19 cellular contexts compared by ENCODE assay signal in genomic region chr6:84707161-84707560, GRCh38. TPM values are rescaled to one million over a fixed set of nuclear protein-coding genes. Genes with fewer than 3 reads are reported as not detected.
"Had no signal": no experiment of that assay in that cellular context is flagged by ENCODE, and none has a peak within 500 bp of the region (broad histone marks: within the 10 kb centered on the region; RNA-seq: fewer than 3 reads in every experiment).

No MANE protein-coding gene starts in this region.

- H3K4me3 ChIP-seq: cardiac muscle cell, dorsolateral prefrontal cortex, gastroesophageal sphincter, heart left ventricle, thyroid gland had no signal

- H3K27me3 ChIP-seq: gastroesophageal sphincter, heart left ventricle, thyroid gland had no signal

- ATAC-seq: activated CD4-positive, CD25-positive, alpha-beta regulatory T cell treated with anti-CD3 and anti-CD28 coated beads, Interleukin-2, amount 50 U/mL, for 24 hours; activated naive CD4-positive, alpha-beta T cell treated with anti-CD3 and anti-CD28 coated beads, Interleukin-2, amount 50 U/mL, for 72 hours; activated T-cell treated with anti-CD3 and anti-CD28 coated beads, Interleukin-2, amount 50 U/mL, for 72 hours; gastroesophageal sphincter; heart left ventricle; naive thymus-derived CD8-positive, alpha-beta T cell had no signal

- H3K27ac ChIP-seq: cardiac muscle cell, dorsolateral prefrontal cortex, epithelial cell of prostate, gastroesophageal sphincter, heart left ventricle, thyroid gland had no signal

- H3K9me3 ChIP-seq: thyroid gland had no signal

- H3K36me3 ChIP-seq: cardiac muscle cell, thyroid gland had no signal

- DNase-seq: activated CD4-positive, alpha-beta T cell treated with anti-CD3 and anti-CD28 coated beads, Interleukin-2, amount 10 ng/mL, durations not matched to agents 7 days and 5 days; activated CD8-positive, alpha-beta memory T cell treated with anti-CD3 and anti-CD28 coated beads for 24 hours; activated CD8-positive, alpha-beta memory T cell treated with anti-CD3 and anti-CD28 coated beads, Interleukin-2, amount 50 U/mL, for 48 hours; activated gamma-delta T cell; activated T-cell treated with anti-CD3 and anti-CD28 coated beads, Interleukin-2, amount 50 U/mL, for 72 hours; dorsolateral prefrontal cortex; heart left ventricle; mesendoderm; naive thymus-derived CD8-positive, alpha-beta T cell; stimulated activated CD4-positive, alpha-beta T cell treated with anti-CD3 and anti-CD28 coated beads, Interleukin-12 subunit alpha, Interleukin-12 subunit beta, amount 100 ng/mL, for 4 hours; stimulated activated CD4-positive, alpha-beta T cell treated with anti-CD3 and anti-CD28 coated beads, Interleukin-1b, Interleukin-23, amount 100 ng/mL, for 48 hours; stimulated activated CD8-positive, alpha-beta memory T cell treated with anti-CD3 and anti-CD28 coated beads, Interleukin-4, amount 100 ng/mL, for 48 hours; stimulated activated naive CD4-positive, alpha-beta T cell; thyroid gland had no signal

- H3K4me1 ChIP-seq: thyroid gland had no signal

RNA-seq across cellular contexts. Expression of gene TBX18, which starts 57.2 kb away (rescaled TPM):
- total RNA-seq: activated CD4-positive, alpha-beta T cell treated with anti-CD3 and anti-CD28 coated beads, Interleukin-2, amount 10 ng/mL, durations not matched to agents 7 days and 5 days; activated naive CD4-positive, alpha-beta T cell treated with anti-CD3 and anti-CD28 coated beads, Interleukin-2, amount 50 U/mL, for 72 hours; activated T-cell treated with anti-CD3 and anti-CD28 coated beads, Interleukin-2, amount 50 U/mL, for 72 hours; naive thymus-derived CD8-positive, alpha-beta T cell had no signal
- polyA plus RNA-seq: naive thymus-derived CD8-positive, alpha-beta T cell had no signal
